ENCODE assay signal across 30 cellular contexts in genomic region chr6:1486387-1486786, GRCh38.
A peak's percentile ranks its signal among the peaks of the same experiment; 100 is the strongest.
DNase-seq lines count a peak whose midpoint lies in the region; ATAC-seq and TF ChIP-seq lines count a peak whose summit lies in the region.
"Had no signal": no experiment of that assay in that cellular context is flagged by ENCODE, and none has a peak within 500 bp of the region (broad histone marks: within the 10 kb centered on the region; RNA-seq: fewer than 3 reads in every experiment).

No MANE protein-coding gene starts in this region.

- H3K79me2 ChIP-seq in smooth muscle cell (ENCODE audit: low read depth) = no peaks in the 10 kb centered on the region

- H3K9ac ChIP-seq in smooth muscle cell (ENCODE audit: low read depth) = no peak overlapping the region

- no peaks in the 10 kb centered on the region for H3K36me3 ChIP-seq in smooth muscle cell (ENCODE audit: low read depth)
- H3K36me3 ChIP-seq: adrenal gland, ovary, thyroid gland, uterus had no signal

- H3K9me3 ChIP-seq in smooth muscle cell (replicated peaks; ENCODE audit: low read depth) = no peaks in the 10 kb centered on the region
- H3K9me3 ChIP-seq: adrenal gland, ovary, thyroid gland, uterus had no signal

- H3F3A ChIP-seq in smooth muscle cell (ENCODE audit: low read depth) = no peaks in the 10 kb centered on the region

- H3K4me3 ChIP-seq in epithelial cell of esophagus (ENCODE audit: low read length) (no peak overlapping the region), smooth muscle cell (no peak overlapping the region)
- H3K4me3 ChIP-seq: adrenal gland, ovary, skin epidermis, thyroid gland, uterus had no signal

- peaks cover 38% of the 10 kb centered on the region for H3K4me1 Mint-ChIP-seq in HFFc6 (ENCODE audit: low read depth)
- H3K4me1 Mint-ChIP-seq: activated CD4-positive, alpha-beta T cell treated with anti-CD3 and anti-CD28 coated beads for 36 hours; endodermal cell; immature natural killer cell had no signal

- peak overlapping the region; percentile 63; the same call in 1 of the 2 replicates for H3K27ac Mint-ChIP-seq in HFFc6
- H3K27ac Mint-ChIP-seq: activated CD4-positive, alpha-beta T cell treated with anti-CD3 and anti-CD28 coated beads for 36 hours; activated CD8-positive, alpha-beta T cell treated with anti-CD3 and anti-CD28 coated beads for 36 hours; activated naive CD4-positive, alpha-beta T cell treated with anti-CD3 and anti-CD28 coated beads for 36 hours; activated T-helper 1 cell treated with anti-CD3 and anti-CD28 coated beads, Interleukin-12 subunit alpha, Interleukin-12 subunit beta, Interleukin-2, Interleukin-4 antibody, amounts not matched to agents 30 ng/mL and 10 ng/mL and 1 ng/mL, durations not matched to agents 14 hours and 24 hours and 36 hours; endodermal cell; immature natural killer cell; T-helper 2 cell treated with Interferon-gamma antibody and Interleukin-4, amounts not matched to agents 5 μg/mL and 100 μg/mL, for 36 hours had no signal

- no peaks in the 10 kb centered on the region for H3K27me3 ChIP-seq in smooth muscle cell (ENCODE audit: low read depth)
- H3K27me3 ChIP-seq: adrenal gland, ovary, thyroid gland, uterus had no signal

- no peaks in the 10 kb centered on the region for H3K4me1 ChIP-seq in smooth muscle cell (ENCODE audit: low read depth)
- H3K4me1 ChIP-seq: adrenal gland, thyroid gland, uterus had no signal

- no peaks in the 10 kb centered on the region for H3K9me3 Mint-ChIP-seq in HFFc6
- H3K9me3 Mint-ChIP-seq: activated CD8-positive, alpha-beta T cell treated with anti-CD3 and anti-CD28 coated beads for 36 hours; activated naive CD4-positive, alpha-beta T cell treated with anti-CD3 and anti-CD28 coated beads for 36 hours; activated T-helper 1 cell treated with anti-CD3 and anti-CD28 coated beads, Interleukin-12 subunit alpha, Interleukin-12 subunit beta, Interleukin-2, Interleukin-4 antibody, amounts not matched to agents 30 ng/mL and 10 ng/mL and 1 ng/mL, durations not matched to agents 14 hours and 24 hours and 36 hours; endodermal cell; T-helper 2 cell treated with Interferon-gamma antibody and Interleukin-4, amounts not matched to agents 5 μg/mL and 100 μg/mL, for 36 hours had no signal

- no peak for TF ChIP-seq CTCF in GM10266 (IDR thresholded peaks at IDR 0.05; ENCODE audit: control insufficient read depth, insufficient read depth, low read depth, missing control alignments)
- no peak for TF ChIP-seq CTCF in HFFc6 (IDR thresholded peaks at IDR 0.05)
- no peak for TF ChIP-seq CTCF in epithelial cell of esophagus (IDR thresholded peaks at IDR 0.05; ENCODE audit: insufficient read depth, low read depth, low read length, missing control alignments)
- TF ChIP-seq CTCF in smooth muscle cell (IDR thresholded peaks at IDR 0.05; ENCODE audit: borderline replicate concordance, insufficient read depth, poor library complexity, severe bottlenecking) = no peak

- no peak overlapping the region for H2AFZ ChIP-seq in smooth muscle cell (ENCODE audit: low read depth)

- ATAC-seq in HG02973 (IDR thresholded peaks at IDR 0.05; ENCODE audit: unreplicated experiment) = no peak
- ATAC-seq: activated CD4-positive, alpha-beta T cell treated with anti-CD3 and anti-CD28 coated beads for 36 hours; activated CD8-positive, alpha-beta T cell treated with anti-CD3 and anti-CD28 coated beads for 36 hours; left lobe of liver had no signal

- H3K4me2 ChIP-seq in smooth muscle cell = no peak overlapping the region

- DNase-seq in GM10266 (ENCODE audit: extremely low spot score) (peak; percentile 22), HFFc6 (no peak), epithelial cell of esophagus (ENCODE audit: low read depth) (peak; percentile 72), smooth muscle cell (lab: John Stamatoyannopoulos, UW; ENCODE audit: unreplicated experiment) (no peak), DMS53 treated with DMSO at 0.1 percent for 48 hours (lab: John Stamatoyannopoulos, UW; ENCODE audit: unreplicated experiment) (no peak), SKM-1 treated with dmso at 0.1 percent for 144 hours (lab: John Stamatoyannopoulos, UW; ENCODE audit: unreplicated experiment) (no peak)
- DNase-seq: activated CD4-positive, alpha-beta T cell treated with anti-CD3 and anti-CD28 coated beads for 36 hours; activated CD8-positive, alpha-beta memory T cell treated with anti-CD3 and anti-CD28 coated beads, Interleukin-2, amount 50 U/mL, for 48 hours; activated CD8-positive, alpha-beta T cell treated with anti-CD3 and anti-CD28 coated beads for 36 hours; activated naive CD4-positive, alpha-beta T cell treated with anti-CD3 and anti-CD28 coated beads for 36 hours; C1 segment of cervical spinal cord; COR-L47; DMS53; endodermal cell; hypothalamus; immature natural killer cell; Kasumi-1; NCI-H1417 treated with DMSO at 0.1 percent for 48 hours; NCI-H748 treated with DMSO at 0.1 percent for 48 hours; ovary; SIG-M5; thyroid gland; uterus had no signal

- H3K36me3 Mint-ChIP-seq in HFFc6 (ENCODE audit: low read depth) = no peaks in the 10 kb centered on the region
- H3K36me3 Mint-ChIP-seq: immature natural killer cell had no signal

- no peaks in the 10 kb centered on the region for H4K20me1 ChIP-seq in smooth muscle cell (ENCODE audit: low read depth)

- no peaks in the 10 kb centered on the region; the same call in 1 of the 2 replicates for H3K27me3 Mint-ChIP-seq in HFFc6 (ENCODE audit: insufficient read depth)

- no peak overlapping the region for H3K4me3 Mint-ChIP-seq in HFFc6
- H3K4me3 Mint-ChIP-seq: activated CD4-positive, alpha-beta T cell treated with anti-CD3 and anti-CD28 coated beads for 36 hours; activated CD8-positive, alpha-beta T cell treated with anti-CD3 and anti-CD28 coated beads for 36 hours; activated naive CD4-positive, alpha-beta T cell treated with anti-CD3 and anti-CD28 coated beads for 36 hours; activated T-helper 1 cell treated with anti-CD3 and anti-CD28 coated beads, Interleukin-12 subunit alpha, Interleukin-12 subunit beta, Interleukin-2, Interleukin-4 antibody, amounts not matched to agents 30 ng/mL and 10 ng/mL and 1 ng/mL, durations not matched to agents 14 hours and 24 hours and 36 hours; endodermal cell; immature natural killer cell; neural crest cell; T-helper 2 cell treated with Interferon-gamma antibody and Interleukin-4, amounts not matched to agents 5 μg/mL and 100 μg/mL, for 36 hours had no signal

- 65% methylated on average over 1 of the region's 1 CpG for WGBS in smooth muscle cell (ENCODE audit: low lambda C conversion rate)

- peak overlapping the region; percentile 44 for H3K27ac ChIP-seq in smooth muscle cell (ENCODE audit: low read depth)
- H3K27ac ChIP-seq: adrenal gland, ovary, skin epidermis, thyroid gland, uterus had no signal

Comparison
In these comparisons a context has a peak if more than half of its experiments do, and no peak if none do; other contexts are left out.
1. DNase-seq: peak in GM10266 (single experiment) and epithelial cell of esophagus (single experiment); none in HFFc6 (single experiment), smooth muscle cell (single experiment), DMS53 treated with DMSO at 0.1 percent for 48 hours (single experiment) and SKM-1 treated with dmso at 0.1 percent for 144 hours (single experiment).